Comparison of ENCODE assay signal across 1 cellular context in genomic region chr1:116999596-116999995, GRCh38.
TF ChIP-seq lines count a peak whose summit lies in the region.

No MANE protein-coding gene starts in this region.

TF ChIP-seq in HEK293, 187 proteins besides CTCF, POLR2A, EP300 and RAD21 (continued from another document):
- TF ChIP-seq MYNN (tag by site-specific recombination; IDR thresholded peaks at IDR 0.05; ENCODE audit: borderline replicate concordance), result no peak
- TF ChIP-seq SALL2 (tag by site-specific recombination; IDR thresholded peaks at IDR 0.05; ENCODE audit: borderline replicate concordance), result no peak
